Comparison of ENCODE assay signal across 13 cellular contexts in the genomic region with DNA sequence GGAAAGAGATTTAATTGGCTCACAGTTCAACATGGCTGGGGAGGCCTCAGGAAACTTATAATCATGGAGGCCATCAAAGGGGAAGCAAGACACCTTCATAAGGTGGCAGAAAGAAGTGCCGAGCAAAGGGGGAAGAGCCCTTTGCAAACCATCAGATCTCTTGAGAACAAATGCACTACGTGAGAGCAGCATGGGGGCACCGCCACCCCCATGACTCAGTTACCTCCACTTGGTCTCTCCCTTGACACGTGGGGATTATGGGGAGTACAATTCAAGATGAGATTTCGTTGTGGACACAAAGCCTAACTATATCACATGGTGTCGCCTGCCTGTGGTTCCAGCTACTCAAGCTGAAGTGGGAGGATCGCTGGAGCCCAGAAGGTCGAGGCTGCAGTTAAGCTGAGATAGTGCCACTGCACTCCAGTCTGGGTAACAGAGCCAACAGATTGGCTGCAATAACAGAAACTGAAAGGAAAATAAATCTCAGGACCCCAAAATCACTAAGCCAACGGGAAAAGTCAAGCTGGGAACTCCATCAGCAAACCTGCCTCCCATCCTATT. TPM values are rescaled to one million over a fixed set of nuclear protein-coding genes. Genes with fewer than 3 reads are reported as not detected.
"Had no signal": no experiment of that assay in that cellular context is flagged by ENCODE, and none has a peak within 500 bp of the region (broad histone marks: within the 10 kb centered on the region; RNA-seq: fewer than 3 reads in every experiment).

No MANE protein-coding gene starts in this region.

- H3K9me3 ChIP-seq: esophagus muscularis mucosa had no signal

- H3K27me3 Mint-ChIP-seq: activated naive CD8-positive, alpha-beta T cell treated with anti-CD3 and anti-CD28 coated beads for 36 hours had no signal

- H3K4me3 Mint-ChIP-seq: activated CD4-positive, alpha-beta memory T cell treated with anti-CD3 and anti-CD28 coated beads for 36 hours; activated naive CD8-positive, alpha-beta T cell treated with anti-CD3 and anti-CD28 coated beads for 36 hours; activated T-cell treated with anti-CD3 and anti-CD28 coated beads, Interleukin-2, amount 50 U/mL, for 72 hours; natural killer cell had no signal

- H3K4me3 ChIP-seq: esophagus muscularis mucosa had no signal

- H3K27ac ChIP-seq: esophagus muscularis mucosa had no signal

- FAIRE-seq: endometrium, small intestine, urothelium cell line had no signal

- DNase-seq: activated CD4-positive, alpha-beta memory T cell treated with anti-CD3 and anti-CD28 coated beads for 36 hours; activated CD4-positive, alpha-beta T cell treated with anti-CD3 and anti-CD28 coated beads for 1 hour; activated gamma-delta T cell treated with Interleukin-2 at 50 U/mL for 16 hours; activated naive CD8-positive, alpha-beta T cell treated with anti-CD3 and anti-CD28 coated beads for 36 hours; activated T-cell treated with anti-CD3 and anti-CD28 coated beads, Interleukin-2, amount 50 U/mL, for 72 hours; mammary epithelial cell; natural killer cell; small intestine; T1000 had no signal

- H3K36me3 Mint-ChIP-seq: activated CD4-positive, alpha-beta memory T cell treated with anti-CD3 and anti-CD28 coated beads for 36 hours; activated naive CD8-positive, alpha-beta T cell treated with anti-CD3 and anti-CD28 coated beads for 36 hours; natural killer cell had no signal

- H3K4me1 ChIP-seq: esophagus muscularis mucosa had no signal

- ATAC-seq: activated T-cell treated with anti-CD3 and anti-CD28 coated beads, Interleukin-2, amount 50 U/mL, for 72 hours; natural killer cell had no signal

- H3K9me3 Mint-ChIP-seq: activated CD4-positive, alpha-beta memory T cell treated with anti-CD3 and anti-CD28 coated beads for 36 hours; natural killer cell had no signal

- H3K36me3 ChIP-seq: esophagus muscularis mucosa had no signal

RNA-seq across cellular contexts. Expression of a gene that starts 34.3 kb away (rescaled TPM):
- total RNA-seq: fibroblast of villous mesenchyme had no signal
- polyA plus RNA-seq: mammary epithelial cell had no signal
